ENCODE assay signal across 8 cellular contexts in the genomic region with DNA sequence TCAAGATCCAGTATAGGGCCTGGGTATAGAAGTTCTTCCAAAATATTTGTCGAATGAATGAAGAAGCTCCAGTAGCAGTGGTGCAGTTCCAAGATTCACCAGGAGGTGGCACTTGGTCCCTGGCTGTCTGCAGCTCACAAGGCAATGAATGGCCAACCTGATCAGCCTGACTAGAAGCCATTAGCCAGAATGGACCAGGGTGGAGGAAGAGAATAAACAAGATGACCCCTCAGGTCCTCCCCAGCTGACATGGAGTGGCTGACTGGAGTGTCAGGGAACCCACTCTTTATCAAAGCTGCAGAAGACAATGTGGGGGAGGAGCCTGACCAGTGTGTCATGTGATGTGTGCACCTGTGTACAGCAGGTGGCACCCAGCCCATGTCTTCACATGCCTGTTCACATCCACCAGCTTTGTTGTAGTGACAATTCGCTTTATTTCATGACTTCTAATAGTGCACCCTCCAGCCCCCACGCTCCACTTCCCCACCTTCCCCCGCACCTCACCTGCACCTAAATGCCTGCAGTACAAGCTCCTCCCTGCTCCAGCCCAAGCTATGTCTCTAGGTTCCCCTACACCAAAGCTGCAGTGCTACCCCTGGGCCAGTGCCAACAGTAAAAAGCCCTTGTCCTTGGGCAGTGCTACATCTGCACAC. TPM values are rescaled to one million over a fixed set of nuclear protein-coding genes. Genes with fewer than 3 reads are reported as not detected.
DNase-seq lines count a peak whose midpoint lies in the region; ATAC-seq, FAIRE-seq and TF ChIP-seq lines count a peak whose summit lies in the region.

No MANE protein-coding gene starts in this region.

- H3K27me3 Mint-ChIP-seq in H9 (ENCODE audit: low read depth), result peaks cover 49% of the 10 kb centered on the region

- no peak overlapping the region for H3K23ac ChIP-seq in H9 (ENCODE audit: insufficient read length, low read depth, low read length)

- H3K36me3 Mint-ChIP-seq in H9 (ENCODE audit: insufficient read depth in 1 of 3, low read depth in 3 of 3), result peaks cover 0 to 5% (median 0%) of the 10 kb centered on the region in 3 experiments; a peak in 2 of 7 replicates

- no peak for ATAC-seq in HG03135 (IDR thresholded peaks at IDR 0.05; ENCODE audit: unreplicated experiment)

- no peak overlapping the region for H2BK120ac ChIP-seq in H9 (ENCODE audit: low read depth, low read length, poor library complexity, severe bottlenecking)

- TF ChIP-seq CTCF in H9 (conservative IDR thresholded peaks at IDR 0.05) (peak; percentile 98), bronchial epithelial cell (IDR thresholded peaks at IDR 0.05; ENCODE audit: insufficient read depth, low read length, severe bottlenecking) (peak; percentile 93), keratinocyte (optimal IDR thresholded peaks at IDR 0.05 in 1 of 3, IDR thresholded peaks at IDR 0.05 in 1 of 3, conservative IDR thresholded peaks at IDR 0.05 in 1 of 3; ENCODE audit: extremely low read depth in 1 of 3, insufficient read depth in 2 of 3, low read length in 3 of 3) (peak; percentile 85 to 99 (median 95))

- H4K5ac ChIP-seq in H9 (ENCODE audit: insufficient read length, low read depth, low read length), result no peak overlapping the region

- DNase-seq in Ammon's horn (ENCODE audit: low spot score) (peak; percentile 88), H9 (peak; percentile 83), NCI-H2227 treated with DMSO at 0.1 percent for 48 hours (lab: John Stamatoyannopoulos, UW) (peak; percentile 52), bronchial epithelial cell (ENCODE audit: low read depth) (peak; percentile 83), keratinocyte (ENCODE audit: low read depth, low spot score) (no peak)
- peak; percentile 63 to 83 (median 66) for DNase-seq in activated CD4-positive, CD25-positive, alpha-beta regulatory T cell (lab: John Stamatoyannopoulos, UW)
- DNase-seq in stimulated activated CD4-positive, alpha-beta T cell treated with anti-CD3 and anti-CD28 coated beads, Interleukin-1b, Interleukin-23, amount 100 ng/mL, for 4 hours (ENCODE audit: low read depth in 2 of 2), result peak; percentile 77 to 87

- peak overlapping the region in 1 of 3 experiments; percentile 59; a peak in 1 of 7 replicates for H3K27ac Mint-ChIP-seq in H9

- H3K9me1 ChIP-seq in keratinocyte (ENCODE audit: control insufficient read depth, extremely low read depth, insufficient read depth, low read length), result no peaks in the 10 kb centered on the region

- H3T11ph ChIP-seq in H9 (ENCODE audit: low read length), result no peak overlapping the region

- H3K9me3 ChIP-seq in H9 (ENCODE audit: control insufficient read depth, low read depth, low read length), result no peaks in the 10 kb centered on the region
- H3K9me3 ChIP-seq in keratinocyte (ENCODE audit: control insufficient read depth, low read depth, low read length), result no peaks in the 10 kb centered on the region

- no peak overlapping the region for H3K14ac ChIP-seq in H9 (ENCODE audit: insufficient read depth, low read length)

- H3K4me3 Mint-ChIP-seq in H9, result peak overlapping the region in 1 of 2 experiments; percentile 25; a peak in 2 of 5 replicates

- no peak overlapping the region for H3K4me3 ChIP-seq in bronchial epithelial cell (ENCODE audit: low read depth, low read length)
- H3K4me3 ChIP-seq in keratinocyte (ENCODE audit: control insufficient read depth in 2 of 3, extremely low read depth in 1 of 3, insufficient read depth in 2 of 3, low read depth in 1 of 3, low read length in 3 of 3), result no peak overlapping the region

- H3K9me3 Mint-ChIP-seq in H9, result peaks cover 5% of the 10 kb centered on the region in 2 experiments; a peak in 4 of 5 replicates

- no peak overlapping the region for H3K4me2 ChIP-seq in H9 (ENCODE audit: insufficient read depth, insufficient read length, low read length)
- H3K4me2 ChIP-seq in keratinocyte (ENCODE audit: control insufficient read depth, extremely low read depth, insufficient read depth, low read depth, low read length), result peak overlapping the region; percentile 29

- H3K79me1 ChIP-seq in H9 (ENCODE audit: insufficient read depth, low read depth, low read length, poor library complexity, severe bottlenecking), result no peaks in the 10 kb centered on the region

- peaks cover 26% of the 10 kb centered on the region for H3K27me3 ChIP-seq in H9 (ENCODE audit: insufficient read depth, low read length)
- H3K27me3 ChIP-seq in bronchial epithelial cell (ENCODE audit: control insufficient read depth, insufficient read depth, low read length), result no peaks in the 10 kb centered on the region
- no peaks in the 10 kb centered on the region for H3K27me3 ChIP-seq in keratinocyte (ENCODE audit: control insufficient read depth, extremely low read depth, insufficient read depth, low read length)

- H3K4me1 ChIP-seq in H9 (ENCODE audit: insufficient read depth, low read length) (no peaks in the 10 kb centered on the region), keratinocyte (ENCODE audit: control insufficient read depth, extremely low read depth, insufficient read depth, low read length) (peaks cover 34% of the 10 kb centered on the region)

- H4K20me1 ChIP-seq in H9 (ENCODE audit: control insufficient read depth, insufficient read depth, insufficient read length) (no peaks in the 10 kb centered on the region), keratinocyte (ENCODE audit: control insufficient read depth, extremely low read depth, insufficient read depth, low read length) (no peaks in the 10 kb centered on the region)

- H3K9ac ChIP-seq in H9 (ENCODE audit: extremely low read depth, insufficient read length, low read length), result no peak overlapping the region
- H3K9ac ChIP-seq in keratinocyte (ENCODE audit: control insufficient read depth, extremely low read depth, insufficient read depth, low read length), result no peak overlapping the region

- no peak overlapping the region for H4K8ac ChIP-seq in H9 (replicated peaks; ENCODE audit: insufficient read length, low read depth, low read length)

- no peak overlapping the region for H4K91ac ChIP-seq in H9 (ENCODE audit: insufficient read length, low read depth, low read length)

- H2BK12ac ChIP-seq in H9 (ENCODE audit: insufficient read length, low read depth, low read length), result no peak overlapping the region

- H2AK5ac ChIP-seq in H9 (ENCODE audit: insufficient read length, low read length), result no peak overlapping the region

- FAIRE-seq in bronchial epithelial cell (lab: Jason Lieb, UNC), result peak; percentile 96
- FAIRE-seq in keratinocyte (lab: Jason Lieb, UNC), result peak; percentile 97

- H3K27ac ChIP-seq in H9 (ENCODE audit: insufficient read length, low read depth, low read length), result no peak overlapping the region
- no peak overlapping the region for H3K27ac ChIP-seq in keratinocyte (ENCODE audit: control insufficient read depth, insufficient read depth, low read length)

- no CpG with 5 or more reads among the region's 4 CpGs for WGBS in H9 (ENCODE audit: extremely low coverage, insufficient read length, low lambda C conversion rate)

- no peak overlapping the region for H2BK15ac ChIP-seq in H9 (ENCODE audit: low read depth, low read length)

- dilution Hi-C loops in keratinocyte (cut with MboI; ENCODE audit: extremely low pct_ligation_motif_present, low sequenced_read_pairs), result no loop called here

- peaks cover 6 to 12% of the 10 kb centered on the region in 2 experiments; a peak in 3 of 4 replicates for H3K4me1 Mint-ChIP-seq in H9

- H3K56ac ChIP-seq in H9 (ENCODE audit: insufficient read length, low read depth, low read length), result no peak overlapping the region

- H3K79me2 ChIP-seq in H9 (ENCODE audit: insufficient read depth, low read length), result no peaks in the 10 kb centered on the region
- H3K79me2 ChIP-seq in keratinocyte (ENCODE audit: control insufficient read depth, insufficient read depth, low read length), result peaks cover 68% of the 10 kb centered on the region

- peaks cover 15% of the 10 kb centered on the region for H3K23me2 ChIP-seq in H9 (ENCODE audit: insufficient read length, low read depth, low read length, poor library complexity, severe bottlenecking)

- H2AFZ ChIP-seq in H9 (ENCODE audit: low read length) (no peak overlapping the region), keratinocyte (ENCODE audit: control insufficient read depth, low read length) (no peak overlapping the region)

- H3K18ac ChIP-seq in H9 (ENCODE audit: insufficient read length, low read depth, low read length), result no peak overlapping the region

- no peak overlapping the region for H2BK20ac ChIP-seq in H9 (ENCODE audit: low read depth, low read length, poor library complexity, severe bottlenecking)

- no peak overlapping the region for H3K4ac ChIP-seq in H9 (ENCODE audit: low read depth, low read length)

- H2BK5ac ChIP-seq in H9 (ENCODE audit: insufficient read length, low read length), result no peak overlapping the region

- H3K36me3 ChIP-seq in bronchial epithelial cell (ENCODE audit: control insufficient read depth, insufficient read depth, low read length) (no peaks in the 10 kb centered on the region), keratinocyte (ENCODE audit: control insufficient read depth in 2 of 2, extremely low read depth in 1 of 2, insufficient read depth in 2 of 2, low read length in 2 of 2) (peaks cover 0 to 14% of the 10 kb centered on the region in 2 experiments)

RNA-seq across cellular contexts. Expression of a gene that starts 3.0 kb away (rescaled TPM):
- total RNA-seq in H9 (2021), result 0.75 and 0.77 TPM in 2 replicates
- 4.1 and 6.6 TPM in 2 replicates for total RNA-seq in bronchial epithelial cell
- 23.9 to 40.7 TPM (median 26.6 TPM) in 3 replicates for polyA plus RNA-seq in keratinocyte
- 12.1 TPM for polyA plus RNA-seq in keratinocyte (2011; ENCODE audit: low read depth)
- polyA plus RNA-seq in keratinocyte (2011; cell fraction: cytosol; rRNA removed), result 19.5 and 28.2 TPM in 2 replicates
- 118 and 155 TPM in 2 replicates for polyA plus RNA-seq in keratinocyte (2011; cell fraction: nucleus; rRNA removed)
- polyA plus RNA-seq in keratinocyte (2012; ENCODE audit: low replicate concordance), result 11.7 and 64.1 TPM in 2 replicates
- polyA minus RNA-seq in keratinocyte, result 66.1 to 143 TPM (median 68.5 TPM) in 3 replicates
- polyA minus RNA-seq in keratinocyte (2011; cell fraction: cytosol; rRNA and poly(A)+ RNA removed), result 89.6 TPM
- 195 and 210 TPM in 2 replicates for polyA minus RNA-seq in keratinocyte (2011; cell fraction: nucleus; rRNA and poly(A)+ RNA removed)
